ENCODE assay signal across 1 cellular context in genomic region chr19:48110350-48110966, GRCh38.
TF ChIP-seq lines count a peak whose summit lies in the region.

TSS of gene PLA2G4C (minus strand) at chr19:48110817. CDS start at chr19:48106529, 4,288 bp downstream.

TF ChIP-seq in HepG2, 621 proteins besides CTCF, POLR2A, EP300 and RAD21 (continued from another document and continues in another):
- TF ChIP-seq THAP9 (CRISPR knock-in tag; IDR thresholded peaks at IDR 0.05; ENCODE audit: borderline replicate concordance) = peak; percentile 58; the same call in 1 of the 2 replicates
- TF ChIP-seq YEATS4 (CRISPR knock-in tag; IDR thresholded peaks at IDR 0.05; ENCODE audit: borderline replicate concordance) = peak; percentile 63
- no peak for TF ChIP-seq ZBTB14 (CRISPR knock-in tag; IDR thresholded peaks at IDR 0.05)
- peak; percentile 67 for TF ChIP-seq RBM39 (IDR thresholded peaks at IDR 0.05; ENCODE audit: low read depth, low read length, poor library complexity, severe bottlenecking)
- 0 out of 2 replicates have a peak, but pooled peaks have one; percentile 18 for TF ChIP-seq MAX (IDR thresholded peaks at IDR 0.05)
- TF ChIP-seq THAP7 (CRISPR knock-in tag; IDR thresholded peaks at IDR 0.05) = no peak
- peak; percentile 32; the same call in 1 of the 2 replicates for TF ChIP-seq ZNF230 (CRISPR knock-in tag; IDR thresholded peaks at IDR 0.05)
- peak; percentile 67 for TF ChIP-seq SALL1 (CRISPR knock-in tag; IDR thresholded peaks at IDR 0.05)
- no peak for TF ChIP-seq GMEB1 (CRISPR knock-in tag; IDR thresholded peaks at IDR 0.05; ENCODE audit: borderline replicate concordance)
- TF ChIP-seq MAZ (IDR thresholded peaks at IDR 0.05; ENCODE audit: borderline replicate concordance, low read depth, low read length) = no peak
- 0 out of 2 replicates have a peak, but pooled peaks have one; percentile 21 for TF ChIP-seq MAZ (CRISPR knock-in tag; IDR thresholded peaks at IDR 0.05; ENCODE audit: low read depth)
- peak; percentile 12; the same call in 1 of the 2 replicates for TF ChIP-seq HDAC2 (CRISPR knock-in tag; IDR thresholded peaks at IDR 0.05)
- TF ChIP-seq ARID5B (CRISPR knock-in tag; IDR thresholded peaks at IDR 0.05) = peak; percentile 31; the same call in 1 of the 2 replicates
- peak; percentile 66 to 90 for TF ChIP-seq REST (IDR thresholded peaks at IDR 0.05; ENCODE audit: borderline replicate concordance in 1 of 2, low read depth in 1 of 2, low read length in 2 of 2)
- no peak for TF ChIP-seq KDM3A (CRISPR knock-in tag; IDR thresholded peaks at IDR 0.05; ENCODE audit: low read depth)
- no peak for TF ChIP-seq SOX6 (IDR thresholded peaks at IDR 0.05)
- 0 out of 2 replicates have a peak, but pooled peaks have one; percentile 15 for TF ChIP-seq SOX6 (CRISPR knock-in tag; IDR thresholded peaks at IDR 0.05)
- no peak for TF ChIP-seq TMF1 (CRISPR knock-in tag; IDR thresholded peaks at IDR 0.05; ENCODE audit: low read depth)
- TF ChIP-seq KDM5B (CRISPR knock-in tag; IDR thresholded peaks at IDR 0.05; ENCODE audit: borderline replicate concordance) = peak; percentile 49; the same call in 1 of the 2 replicates
- TF ChIP-seq TP53 (CRISPR knock-in tag; conservative IDR thresholded peaks at IDR 0.05) = no peak
- TF ChIP-seq GABPB1 (CRISPR knock-in tag; IDR thresholded peaks at IDR 0.05) = peak; percentile 59; the same call in 1 of the 2 replicates
- no peak for TF ChIP-seq ZMYM2 (CRISPR knock-in tag; IDR thresholded peaks at IDR 0.05)
- TF ChIP-seq ZFY (CRISPR knock-in tag; IDR thresholded peaks at IDR 0.05) = peak; percentile 86
- TF ChIP-seq CREB3 (CRISPR knock-in tag; IDR thresholded peaks at IDR 0.05) = 0 out of 2 replicates have a peak, but pooled peaks have one; percentile 40
- TF ChIP-seq HNF1B (CRISPR knock-in tag; IDR thresholded peaks at IDR 0.05) = 0 out of 2 replicates have a peak, but pooled peaks have one; percentile 47
- TF ChIP-seq ATF2 (CRISPR knock-in tag; IDR thresholded peaks at IDR 0.05) = peak; percentile 50; the same call in 1 of the 2 replicates
- peak; percentile 86 for TF ChIP-seq ZNF281 (CRISPR knock-in tag; IDR thresholded peaks at IDR 0.05; ENCODE audit: borderline replicate concordance)
- TF ChIP-seq RBFOX2 (IDR thresholded peaks at IDR 0.05; ENCODE audit: low read depth, low read length) = peak; percentile 72
- peak in 1 of 2 experiments; percentile 36; a peak in 1 of 4 replicates for TF ChIP-seq KLF16 (CRISPR knock-in tag; IDR thresholded peaks at IDR 0.05)
